Comparison of ENCODE assay signal across 20 cellular contexts in the genomic region with DNA sequence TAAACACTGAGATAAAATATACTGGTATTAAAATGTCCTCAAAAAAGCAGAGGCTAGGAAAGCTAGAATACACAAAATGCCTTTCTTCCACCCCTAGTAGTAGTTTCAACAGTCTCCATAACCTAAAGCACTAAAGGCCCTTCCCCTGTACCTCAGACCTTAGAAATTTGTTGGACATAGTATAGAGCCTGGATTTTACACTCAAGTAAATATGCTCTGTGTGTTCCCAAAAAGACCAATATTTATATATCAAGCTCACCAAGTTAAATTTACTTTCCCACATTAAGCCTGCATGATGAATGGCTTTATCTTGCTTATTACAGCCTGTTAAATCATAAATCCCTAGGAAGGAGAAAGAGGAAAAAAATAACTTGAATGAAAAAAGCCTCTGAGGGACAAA.
"Had no signal": no experiment of that assay in that cellular context is flagged by ENCODE, and none has a peak within 500 bp of the region (broad histone marks: within the 10 kb centered on the region; RNA-seq: fewer than 3 reads in every experiment).

No MANE protein-coding gene starts in this region.

- H3K4me1 ChIP-seq: adrenal gland had no signal

- DNase-seq: activated CD4-positive, alpha-beta T cell treated with anti-CD3 and anti-CD28 coated beads for 1 hour; activated CD4-positive, alpha-beta T cell treated with anti-CD3 and anti-CD28 coated beads, Interleukin-2, amount 50 U/mL, for 1 hour; activated CD8-positive, alpha-beta memory T cell treated with anti-CD3 and anti-CD28 coated beads for 24 hours; activated effector memory CD4-positive, alpha-beta T cell treated with Interleukin-2 at 50 U/mL for 16 hours; activated naive CD8-positive, alpha-beta T cell treated with anti-CD3 and anti-CD28 coated beads for 36 hours; activated T-cell treated with anti-CD3 and anti-CD28 coated beads, Interleukin-2, amount 50 U/mL, for 4 hours; effector memory CD4-positive, alpha-beta T cell had no signal

- H3K27ac Mint-ChIP-seq: activated CD8-positive, alpha-beta T cell treated with anti-CD3 and anti-CD28 coated beads for 36 hours; activated naive CD4-positive, alpha-beta T cell treated with anti-CD3 and anti-CD28 coated beads for 36 hours; activated naive CD4-positive, alpha-beta T cell treated with anti-CD3 and anti-CD28 coated beads, Interleukin-2, amount 50 U/mL, for 24 hours; activated naive CD8-positive, alpha-beta T cell treated with anti-CD3 and anti-CD28 coated beads for 36 hours; activated naive CD8-positive, alpha-beta T cell treated with anti-CD3 and anti-CD28 coated beads, Interleukin-2, amount 50 U/mL, for 24 hours; activated T-helper 17 cell treated with anti-CD3 and anti-CD28 coated beads, Interleukin-2, amount 50 U/mL, for 72 hours; dendritic cell treated with granulocyte-macrophage colony-stimulating factor and Interleukin-4, amounts not matched to agents 40 ng/mL and 50 ng/mL, for 4 days; endodermal cell; WTC11 had no signal

- H3K27ac ChIP-seq: adrenal gland, brain microvascular endothelial cell, coronary artery, dorsolateral prefrontal cortex had no signal

- H3K27me3 ChIP-seq: adrenal gland, brain microvascular endothelial cell, dorsolateral prefrontal cortex had no signal

- H3K27me3 Mint-ChIP-seq: activated CD8-positive, alpha-beta T cell treated with anti-CD3 and anti-CD28 coated beads for 36 hours; activated naive CD8-positive, alpha-beta T cell treated with anti-CD3 and anti-CD28 coated beads for 36 hours; activated naive CD8-positive, alpha-beta T cell treated with anti-CD3 and anti-CD28 coated beads, Interleukin-2, amount 50 U/mL, for 24 hours; activated T-helper 17 cell treated with anti-CD3 and anti-CD28 coated beads, Interleukin-2, amount 50 U/mL, for 72 hours; central memory CD8-positive, alpha-beta T cell; dendritic cell treated with granulocyte-macrophage colony-stimulating factor and Interleukin-4, amounts not matched to agents 40 ng/mL and 50 ng/mL, for 4 days had no signal

- H3K9me3 Mint-ChIP-seq: central memory CD8-positive, alpha-beta T cell; endodermal cell; WTC11 had no signal

- H3K4me3 ChIP-seq: adrenal gland, coronary artery, dorsolateral prefrontal cortex had no signal

- H3K9me3 ChIP-seq: adrenal gland had no signal

- H3K4me1 Mint-ChIP-seq: activated naive CD4-positive, alpha-beta T cell treated with anti-CD3 and anti-CD28 coated beads, Interleukin-2, amount 50 U/mL, for 24 hours; activated naive CD8-positive, alpha-beta T cell treated with anti-CD3 and anti-CD28 coated beads for 36 hours; activated naive CD8-positive, alpha-beta T cell treated with anti-CD3 and anti-CD28 coated beads, Interleukin-2, amount 50 U/mL, for 24 hours; activated T-helper 17 cell treated with anti-CD3 and anti-CD28 coated beads, Interleukin-2, amount 50 U/mL, for 72 hours; central memory CD8-positive, alpha-beta T cell; WTC11 had no signal

- H3K36me3 Mint-ChIP-seq: activated naive CD4-positive, alpha-beta T cell treated with anti-CD3 and anti-CD28 coated beads, Interleukin-2, amount 50 U/mL, for 24 hours; activated naive CD8-positive, alpha-beta T cell treated with anti-CD3 and anti-CD28 coated beads for 36 hours; WTC11 had no signal

- H3K4me3 Mint-ChIP-seq: activated CD8-positive, alpha-beta T cell treated with anti-CD3 and anti-CD28 coated beads for 36 hours; activated naive CD4-positive, alpha-beta T cell treated with anti-CD3 and anti-CD28 coated beads for 36 hours; activated naive CD4-positive, alpha-beta T cell treated with anti-CD3 and anti-CD28 coated beads, Interleukin-2, amount 50 U/mL, for 24 hours; activated naive CD8-positive, alpha-beta T cell treated with anti-CD3 and anti-CD28 coated beads for 36 hours; activated naive CD8-positive, alpha-beta T cell treated with anti-CD3 and anti-CD28 coated beads, Interleukin-2, amount 50 U/mL, for 24 hours; activated T-cell treated with anti-CD3 and anti-CD28 coated beads, Interleukin-2, amount 50 U/mL, for 4 hours; activated T-helper 17 cell treated with anti-CD3 and anti-CD28 coated beads, Interleukin-2, amount 50 U/mL, for 72 hours; central memory CD8-positive, alpha-beta T cell; dendritic cell treated with granulocyte-macrophage colony-stimulating factor and Interleukin-4, amounts not matched to agents 40 ng/mL and 50 ng/mL, for 4 days; endodermal cell; WTC11 had no signal

- H3K36me3 ChIP-seq: adrenal gland, brain microvascular endothelial cell had no signal
